Comparison of ENCODE assay signal across 34 cellular contexts in genomic region chr9:18495065-18495464, GRCh38. TPM values are rescaled to one million over a fixed set of nuclear protein-coding genes. Genes with fewer than 3 reads are reported as not detected.
"Had no signal": no experiment of that assay in that cellular context is flagged by ENCODE, and none has a peak within 500 bp of the region (broad histone marks: within the 10 kb centered on the region; RNA-seq: fewer than 3 reads in every experiment).

No MANE protein-coding gene starts in this region.

- H3K9me3 ChIP-seq: esophagus squamous epithelium, neutrophil, ovary, prostate gland, sigmoid colon, stomach, thyroid gland, upper lobe of left lung had no signal

- H3K27ac ChIP-seq: epithelial cell of prostate, esophagus squamous epithelium, neutrophil, ovary, prostate gland, sigmoid colon, stomach, thyroid gland, upper lobe of left lung, WERI-Rb-1 had no signal

- H3K36me3 ChIP-seq: esophagus squamous epithelium, neutrophil, ovary, prostate gland, sigmoid colon, stomach, thyroid gland, upper lobe of left lung, WERI-Rb-1 had no signal

- H3K4me1 ChIP-seq: prostate gland, thyroid gland had no signal

- ATAC-seq: activated CD4-positive, CD25-positive, alpha-beta regulatory T cell treated with anti-CD3 and anti-CD28 coated beads, Interleukin-2, amount 50 U/mL, for 24 hours; activated naive CD8-positive, alpha-beta T cell treated with anti-CD3 and anti-CD28 coated beads, Interleukin-2, amount 50 U/mL, for 24 hours; activated T-cell treated with anti-CD3 and anti-CD28 coated beads, Interleukin-2, amount 50 U/mL, for 4 hours; left cardiac atrium; left ventricle myocardium superior; stimulated activated naive B cell treated with anti-CD40 and anti-IgM and Interleukin-4, amounts not matched to agents 10 μg/mL and 1 μg/mL and 100 μg/mL, for 72 hours had no signal

- H3K4me3 ChIP-seq: esophagus squamous epithelium, ovary, prostate gland, sigmoid colon, stomach, thyroid gland, upper lobe of left lung had no signal

- DNase-seq: activated CD4-positive, alpha-beta memory T cell treated with anti-CD3 and anti-CD28 coated beads for 36 hours; activated CD4-positive, alpha-beta T cell treated with anti-CD3 and anti-CD28 coated beads for 48 hours; activated naive CD8-positive, alpha-beta T cell treated with anti-CD3 and anti-CD28 coated beads, Interleukin-2, amount 50 U/mL, for 24 hours; activated T-cell treated with anti-CD3 and anti-CD28 coated beads, Interleukin-2, amount 50 U/mL, for 4 hours; amygdala; dermis blood vessel endothelial cell; effector CD4-positive, alpha-beta T cell; esophagus squamous epithelium; islet precursor cell; left cardiac atrium; left ventricle myocardium superior; naive B cell; nephron progenitor cell; ovary; retina; sigmoid colon; small intestine; stimulated activated CD4-positive, alpha-beta T cell treated with anti-CD3 and anti-CD28 coated beads, Interleukin-4, amount 100 ng/mL, for 4 hours; stimulated activated CD8-positive, alpha-beta memory T cell treated with anti-CD3 and anti-CD28 coated beads, Interleukin-4, amount 100 ng/mL, for 48 hours; stimulated activated naive B cell treated with anti-CD40 and anti-IgM and Interleukin-4, amounts not matched to agents 10 μg/mL and 1 μg/mL and 100 μg/mL, for 72 hours; stomach; T-helper 9 cell; thyroid gland; upper lobe of left lung; WERI-Rb-1 had no signal

- H3K27me3 ChIP-seq: esophagus squamous epithelium, neutrophil, ovary, sigmoid colon, stomach, thyroid gland, upper lobe of left lung had no signal

- FAIRE-seq: bronchial epithelial cell, frontal cortex, small intestine, TTC549 had no signal

RNA-seq across cellular contexts. Expression of gene ADAMTSL1, which starts 21.1 kb away (rescaled TPM):
- total RNA-seq: activated CD4-positive, alpha-beta memory T cell treated with anti-CD3 and anti-CD28 coated beads for 36 hours; activated CD8-positive, alpha-beta memory T cell treated with anti-CD3 and anti-CD28 coated beads for 36 hours; activated T-cell treated with anti-CD3 and anti-CD28 coated beads, Interleukin-2, amount 50 U/mL, for 4 hours; activated T-helper 2 cell treated with anti-CD3 and anti-CD28 coated beads, Interferon-gamma antibody, Interleukin-2, Interleukin-4, amounts not matched to agents 10 μg/mL and 5 μg/mL and 100 μg/mL, durations not matched to agents 14 hours and 24 hours and 36 hours had no signal
